15 cellular contexts compared by ENCODE assay signal in the genomic region with DNA sequence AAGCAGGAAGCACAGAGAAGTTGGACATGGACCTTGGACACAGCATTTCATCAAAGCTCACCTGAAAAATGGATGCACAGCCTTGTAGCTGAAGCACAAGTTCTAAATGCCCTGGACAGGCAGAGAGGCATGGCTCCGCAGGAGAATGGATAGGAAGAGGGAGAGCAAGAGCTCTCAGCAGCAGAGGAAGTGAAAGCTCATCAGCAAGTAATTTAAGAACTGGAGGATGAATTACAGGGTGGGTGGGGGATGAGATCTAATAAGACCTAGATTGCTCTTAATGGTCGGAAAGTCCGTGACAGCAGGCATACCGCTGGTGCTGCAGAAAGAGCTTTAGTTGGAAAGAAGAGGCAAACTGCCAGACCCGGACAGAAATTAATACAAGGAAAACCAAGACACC.
"Had no signal": no experiment of that assay in that cellular context is flagged by ENCODE, and none has a peak within 500 bp of the region (broad histone marks: within the 10 kb centered on the region; RNA-seq: fewer than 3 reads in every experiment).

No MANE protein-coding gene starts in this region.

- H3K36me3 Mint-ChIP-seq: activated CD8-positive, alpha-beta memory T cell treated with anti-CD3 and anti-CD28 coated beads, Interleukin-2, amount 10 ng/mL, durations not matched to agents 7 days and 5 days; brain had no signal

- H3K27ac Mint-ChIP-seq: activated CD8-positive, alpha-beta memory T cell treated with anti-CD3 and anti-CD28 coated beads, Interleukin-2, amount 10 ng/mL, durations not matched to agents 7 days and 5 days; brain; T-helper 1 cell treated with Interleukin-12 subunit alpha and Interleukin-12 subunit beta and Interleukin-4 antibody, amounts not matched to agents 30 μg/mL and 1 μg/mL, for 36 hours had no signal

- H3K4me1 Mint-ChIP-seq: brain; central memory CD8-positive, alpha-beta T cell had no signal

- DNase-seq: activated CD4-positive, alpha-beta T cell treated with anti-CD3 and anti-CD28 coated beads, Interleukin-2, amount 50 U/mL, for 48 hours; activated CD8-positive, alpha-beta memory T cell treated with anti-CD3 and anti-CD28 coated beads, Interleukin-2, amount 10 ng/mL, durations not matched to agents 7 days and 5 days; activated naive CD4-positive, alpha-beta T cell treated with Interleukin-2 at 50 U/mL for 16 hours; amniotic stem cell; cortex of kidney; effector memory CD4-positive, alpha-beta T cell; gastrocnemius medialis; heart right ventricle; left ventricle myocardium inferior; mesenchymal stem cell; stimulated activated CD4-positive, alpha-beta T cell treated with anti-CD3 and anti-CD28 coated beads, Interleukin-4, amount 100 ng/mL, for 1 hour; stimulated activated CD8-positive, alpha-beta memory T cell treated with anti-CD3 and anti-CD28 coated beads, Interleukin-4, amount 100 ng/mL, for 48 hours had no signal

- ATAC-seq: activated CD8-positive, alpha-beta memory T cell treated with anti-CD3 and anti-CD28 coated beads, Interleukin-2, amount 10 ng/mL, durations not matched to agents 7 days and 5 days; gastrocnemius medialis; heart right ventricle had no signal

- H3K4me3 Mint-ChIP-seq: activated CD8-positive, alpha-beta memory T cell treated with anti-CD3 and anti-CD28 coated beads, Interleukin-2, amount 10 ng/mL, durations not matched to agents 7 days and 5 days; brain; central memory CD8-positive, alpha-beta T cell; T-helper 1 cell treated with Interleukin-12 subunit alpha and Interleukin-12 subunit beta and Interleukin-4 antibody, amounts not matched to agents 30 μg/mL and 1 μg/mL, for 36 hours had no signal

- H3K9me3 Mint-ChIP-seq: brain; central memory CD8-positive, alpha-beta T cell; T-helper 1 cell treated with Interleukin-12 subunit alpha and Interleukin-12 subunit beta and Interleukin-4 antibody, amounts not matched to agents 30 μg/mL and 1 μg/mL, for 36 hours had no signal
